19 cellular contexts compared by ENCODE assay signal in genomic region chr10:131179386-131179785, GRCh38.
"Had no signal": no experiment of that assay in that cellular context is flagged by ENCODE, and none has a peak within 500 bp of the region (broad histone marks: within the 10 kb centered on the region; RNA-seq: fewer than 3 reads in every experiment).

No MANE protein-coding gene starts in this region.

- H3K4me3 ChIP-seq: colonic mucosa, gastroesophageal sphincter, heart left ventricle, ovary, transverse colon had no signal

- H3K4me1 ChIP-seq: colonic mucosa, gastroesophageal sphincter, heart left ventricle, transverse colon had no signal

- H3K27me3 Mint-ChIP-seq: activated CD4-positive, alpha-beta memory T cell treated with anti-CD3 and anti-CD28 coated beads, Interleukin-2, amount 10 ng/mL, durations not matched to agents 7 days and 5 days; activated naive CD4-positive, alpha-beta T cell treated with anti-CD3 and anti-CD28 coated beads, Interleukin-2, amount 10 ng/mL, durations not matched to agents 7 days and 5 days; activated naive CD8-positive, alpha-beta T cell treated with anti-CD3 and anti-CD28 coated beads, Interleukin-2, amount 50 U/mL, for 24 hours; activated T-cell treated with anti-CD3 and anti-CD28 coated beads, Interleukin-2, amount 50 U/mL, for 24 hours; central memory CD8-positive, alpha-beta T cell had no signal

- H3K9me3 ChIP-seq: colonic mucosa, gastroesophageal sphincter, heart left ventricle, ovary, transverse colon had no signal

- H3K36me3 ChIP-seq: colonic mucosa, gastroesophageal sphincter, heart left ventricle, ovary, transverse colon had no signal

- DNase-seq: activated CD4-positive, alpha-beta memory T cell treated with anti-CD3 and anti-CD28 coated beads, Interleukin-2, amount 10 ng/mL, durations not matched to agents 7 days and 5 days; activated CD4-positive, alpha-beta T cell treated with anti-CD3 and anti-CD28 coated beads for 4 hours; activated naive CD4-positive, alpha-beta T cell treated with anti-CD3 and anti-CD28 coated beads, Interleukin-2, amount 10 ng/mL, durations not matched to agents 7 days and 5 days; activated naive CD8-positive, alpha-beta T cell treated with anti-CD3 and anti-CD28 coated beads, Interleukin-2, amount 50 U/mL, for 24 hours; activated T-cell treated with anti-CD3 and anti-CD28 coated beads, Interleukin-2, amount 50 U/mL, for 24 hours; aorta; colonic mucosa; heart left ventricle; mesenchymal stem cell; naive thymus-derived CD4-positive, alpha-beta T cell; stimulated activated CD4-positive, alpha-beta T cell treated with anti-CD3 and anti-CD28 coated beads, Interleukin-2, amount 100 ng/mL, for 24 hours; stimulated activated naive CD8-positive, alpha-beta T cell treated with anti-CD3 and anti-CD28 coated beads, Interleukin-15, Interleukin-2, amounts not matched to agents 100 U/mL and 50 U/mL, for 24 hours; SW 1271; transverse colon had no signal

- H3K4me3 Mint-ChIP-seq: activated CD4-positive, alpha-beta memory T cell treated with anti-CD3 and anti-CD28 coated beads, Interleukin-2, amount 10 ng/mL, durations not matched to agents 7 days and 5 days; activated naive CD4-positive, alpha-beta T cell treated with anti-CD3 and anti-CD28 coated beads, Interleukin-2, amount 10 ng/mL, durations not matched to agents 7 days and 5 days; activated naive CD8-positive, alpha-beta T cell treated with anti-CD3 and anti-CD28 coated beads, Interleukin-2, amount 50 U/mL, for 24 hours; activated T-cell treated with anti-CD3 and anti-CD28 coated beads, Interleukin-2, amount 50 U/mL, for 24 hours; central memory CD8-positive, alpha-beta T cell; naive thymus-derived CD4-positive, alpha-beta T cell had no signal

- H3K36me3 Mint-ChIP-seq: activated naive CD4-positive, alpha-beta T cell treated with anti-CD3 and anti-CD28 coated beads, Interleukin-2, amount 10 ng/mL, durations not matched to agents 7 days and 5 days; naive thymus-derived CD4-positive, alpha-beta T cell had no signal

- H3K27ac Mint-ChIP-seq: activated CD4-positive, alpha-beta memory T cell treated with anti-CD3 and anti-CD28 coated beads, Interleukin-2, amount 10 ng/mL, durations not matched to agents 7 days and 5 days; activated naive CD4-positive, alpha-beta T cell treated with anti-CD3 and anti-CD28 coated beads, Interleukin-2, amount 10 ng/mL, durations not matched to agents 7 days and 5 days; activated naive CD8-positive, alpha-beta T cell treated with anti-CD3 and anti-CD28 coated beads, Interleukin-2, amount 50 U/mL, for 24 hours; activated T-cell treated with anti-CD3 and anti-CD28 coated beads, Interleukin-2, amount 50 U/mL, for 24 hours; activated T-helper 2 cell treated with anti-CD3 and anti-CD28 coated beads, Interferon-gamma antibody, Interleukin-2, Interleukin-4, amounts not matched to agents 10 μg/mL and 5 μg/mL and 100 μg/mL, durations not matched to agents 14 hours and 24 hours and 36 hours; naive thymus-derived CD4-positive, alpha-beta T cell had no signal

- H3K27me3 ChIP-seq: colonic mucosa, ovary, transverse colon had no signal

- H3K4me1 Mint-ChIP-seq: activated CD4-positive, alpha-beta memory T cell treated with anti-CD3 and anti-CD28 coated beads, Interleukin-2, amount 10 ng/mL, durations not matched to agents 7 days and 5 days; activated naive CD4-positive, alpha-beta T cell treated with anti-CD3 and anti-CD28 coated beads, Interleukin-2, amount 10 ng/mL, durations not matched to agents 7 days and 5 days; activated naive CD8-positive, alpha-beta T cell treated with anti-CD3 and anti-CD28 coated beads, Interleukin-2, amount 50 U/mL, for 24 hours; central memory CD8-positive, alpha-beta T cell; naive thymus-derived CD4-positive, alpha-beta T cell had no signal

- H3K27ac ChIP-seq: colonic mucosa, gastroesophageal sphincter, heart left ventricle, ovary, transverse colon had no signal

- H3K9me3 Mint-ChIP-seq: activated T-helper 2 cell treated with anti-CD3 and anti-CD28 coated beads, Interferon-gamma antibody, Interleukin-2, Interleukin-4, amounts not matched to agents 10 μg/mL and 5 μg/mL and 100 μg/mL, durations not matched to agents 14 hours and 24 hours and 36 hours had no signal

- ATAC-seq: activated naive CD8-positive, alpha-beta T cell treated with anti-CD3 and anti-CD28 coated beads, Interleukin-2, amount 50 U/mL, for 24 hours; esophagus mucosa; gastroesophageal sphincter; heart left ventricle; naive thymus-derived CD4-positive, alpha-beta T cell; stimulated activated naive CD8-positive, alpha-beta T cell treated with anti-CD3 and anti-CD28 coated beads, Interleukin-15, Interleukin-2, amounts not matched to agents 100 U/mL and 50 U/mL, for 24 hours had no signal
